Comparison of ENCODE assay signal across 15 cellular contexts in the genomic region with DNA sequence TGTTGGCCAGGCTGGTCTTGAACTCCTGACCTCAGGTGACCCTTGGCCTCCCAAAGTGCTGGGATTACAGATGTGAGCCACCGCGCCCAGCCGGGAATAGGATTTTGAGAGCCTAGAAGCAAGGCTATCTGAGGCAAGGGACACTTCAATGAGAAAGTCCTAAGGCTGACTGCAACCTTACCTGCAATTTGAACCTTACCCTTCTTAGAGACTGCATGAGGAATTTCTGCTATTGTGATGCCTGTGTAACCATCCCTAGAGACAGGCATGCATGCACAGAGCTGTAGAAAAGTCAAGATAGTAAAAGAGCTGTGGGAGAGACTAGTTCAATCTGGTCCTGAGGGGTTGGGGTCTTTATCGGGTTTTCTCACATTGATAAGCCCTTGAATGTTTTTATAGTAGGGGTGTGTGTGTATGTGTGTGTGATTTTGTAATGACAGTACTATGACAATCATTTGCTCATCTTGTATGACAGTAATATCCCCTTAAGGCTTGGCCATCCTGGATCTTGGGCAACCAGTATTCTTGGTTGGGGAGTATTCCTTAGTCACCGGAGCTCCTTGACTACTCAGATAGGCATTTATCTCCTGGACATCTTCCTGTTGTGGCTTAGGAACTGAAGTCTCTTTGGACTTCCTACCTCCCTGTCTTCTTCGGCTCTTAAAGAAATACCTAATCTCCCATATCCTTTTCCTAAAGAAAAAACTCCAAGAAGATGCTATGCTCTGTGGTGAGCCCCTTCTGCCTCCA. TPM values are rescaled to one million over a fixed set of nuclear protein-coding genes. Genes with fewer than 3 reads are reported as not detected.
DNase-seq lines count a peak whose midpoint lies in the region; ATAC-seq and TF ChIP-seq lines count a peak whose summit lies in the region.
"Had no signal": no experiment of that assay in that cellular context is flagged by ENCODE, and none has a peak within 500 bp of the region (broad histone marks: within the 10 kb centered on the region; RNA-seq: fewer than 3 reads in every experiment).

No MANE protein-coding gene starts in this region.

- H3K9me3 ChIP-seq in colonic mucosa (no peaks in the 10 kb centered on the region), BE2C (no peaks in the 10 kb centered on the region)
- H3K9me3 ChIP-seq: BLaER1, left lung had no signal

- peaks cover 6% of the 10 kb centered on the region for H3K4me1 Mint-ChIP-seq in type B pancreatic cell (ENCODE audit: unreplicated experiment)
- H3K4me1 Mint-ChIP-seq: IgD-negative memory B cell had no signal

- peak overlapping the region; percentile 81 to 97 for H3K27ac Mint-ChIP-seq in activated naive CD4-positive, alpha-beta T cell treated with anti-CD3 and anti-CD28 coated beads, Interleukin-2, amount 50 U/mL, for 72 hours
- H3K27ac Mint-ChIP-seq in type B pancreatic cell: peak overlapping the region; percentile 34
- H3K27ac Mint-ChIP-seq: IgD-negative memory B cell had no signal

- no peak for ATAC-seq in activated naive CD4-positive, alpha-beta T cell treated with anti-CD3 and anti-CD28 coated beads, Interleukin-2, amount 50 U/mL, for 72 hours

- peaks cover 11 to 17% of the 10 kb centered on the region in 2 donors for H3K36me3 Mint-ChIP-seq in activated naive CD4-positive, alpha-beta T cell treated with anti-CD3 and anti-CD28 coated beads, Interleukin-2, amount 50 U/mL, for 72 hours
- peaks cover 5% of the 10 kb centered on the region for H3K36me3 Mint-ChIP-seq in type B pancreatic cell

- H3K27me3 ChIP-seq in colonic mucosa (no peaks in the 10 kb centered on the region), BE2C (no peaks in the 10 kb centered on the region)
- H3K27me3 ChIP-seq: BLaER1, left lung had no signal

- no peaks in the 10 kb centered on the region for H3K9me3 Mint-ChIP-seq in activated naive CD4-positive, alpha-beta T cell treated with anti-CD3 and anti-CD28 coated beads, Interleukin-2, amount 50 U/mL, for 72 hours
- no peaks in the 10 kb centered on the region for H3K9me3 Mint-ChIP-seq in type B pancreatic cell
- H3K9me3 Mint-ChIP-seq: IgD-negative memory B cell had no signal

- TF ChIP-seq CTCF in type B pancreatic cell (conservative IDR thresholded peaks at IDR 0.05): no peak
- no peak for TF ChIP-seq CTCF in colonic mucosa (IDR thresholded peaks at IDR 0.05)
- TF ChIP-seq CTCF in BE2C (IDR thresholded peaks at IDR 0.05; ENCODE audit: low read depth, low read length): no peak

- H3K36me3 ChIP-seq in colonic mucosa (no peaks in the 10 kb centered on the region), BE2C (peaks cover 12% of the 10 kb centered on the region)

- no peak overlapping the region for H3K27ac ChIP-seq in colonic mucosa
- H3K27ac ChIP-seq: BLaER1, left lung had no signal

- intact Hi-C loops in colonic mucosa (cut with DNase I): no loop called here

- H3K4me1 ChIP-seq in colonic mucosa (no peaks in the 10 kb centered on the region), BE2C (no peaks in the 10 kb centered on the region)
- H3K4me1 ChIP-seq: BLaER1, left lung had no signal

- no peak overlapping the region for H3K4me3 ChIP-seq in colonic mucosa
- H3K4me3 ChIP-seq in BE2C (ENCODE audit: low read depth, low read length): no peak overlapping the region
- H3K4me3 ChIP-seq: BLaER1, left lung had no signal

- H3K4me3 Mint-ChIP-seq in type B pancreatic cell: no peak overlapping the region
- H3K4me3 Mint-ChIP-seq: IgD-negative memory B cell had no signal

- H3K27me3 Mint-ChIP-seq in type B pancreatic cell: peaks cover 10% of the 10 kb centered on the region
- H3K27me3 Mint-ChIP-seq: IgD-negative memory B cell had no signal

- DNase-seq in activated naive CD4-positive, alpha-beta T cell treated with anti-CD3 and anti-CD28 coated beads, Interleukin-2, amount 50 U/mL, for 72 hours (ENCODE audit: low spot score in 2 of 2): no peak
- DNase-seq in activated naive CD4-positive, alpha-beta T cell treated with anti-CD3 and anti-CD28 coated beads, Interleukin-2, amount 50 U/mL, for 16 hours: no peak
- DNase-seq in SW 1271 (lab: John Stamatoyannopoulos, UW): peak; percentile 19 to 20
- DNase-seq in hepatic stellate cell (ENCODE audit: low spot score): peak; percentile 48
- DNase-seq in type B pancreatic cell (ENCODE audit: extremely low spot score, unreplicated experiment): no peak
- DNase-seq in 8988T: no peak
- no peak for DNase-seq in colonic mucosa
- no peak for DNase-seq in BE2C
- DNase-seq: activated CD4-positive, alpha-beta T cell treated with anti-CD3 and anti-CD28 coated beads for 1 hour; activated naive CD4-positive, alpha-beta T cell treated with Interleukin-2 at 50 U/mL for 16 hours; left lung; NCI-H1694 treated with DMSO at 0.1 percent for 48 hours; NK-92 treated with Interleukin-12 subunit alpha and Interleukin-12 subunit beta, amount 100 ng/mL, for 24 hours had no signal

- H3K9ac ChIP-seq in colonic mucosa (ENCODE audit: low read depth in 2 of 2, low read length in 2 of 2): no peak overlapping the region
- H3K9ac ChIP-seq: BLaER1 had no signal

RNA-seq across cellular contexts. Expression of a gene that starts 11.2 kb away (rescaled TPM):
- 10 to 100 TPM in 1 of 2 donors, 1 to 10 TPM in 1; 9.3 to 42.5 TPM for total RNA-seq in activated naive CD4-positive, alpha-beta T cell treated with anti-CD3 and anti-CD28 coated beads, Interleukin-2, amount 50 U/mL, for 72 hours
- total RNA-seq in type B pancreatic cell (ENCODE audit: low replicate concordance): 4.8 and 12.2 TPM in 2 replicates
- total RNA-seq in colonic mucosa: 1 to 10 TPM; 1.6 to 8.5 TPM
- 12.4 TPM for polyA plus RNA-seq in BE2C (2012; ENCODE audit: insufficient read depth, insufficient read length, low read depth)

RNA-seq across cellular contexts. Expression of a gene that starts 42.6 kb away (rescaled TPM):
- under 1 TPM; 0.06 to 0.09 TPM for total RNA-seq in activated naive CD4-positive, alpha-beta T cell treated with anti-CD3 and anti-CD28 coated beads, Interleukin-2, amount 50 U/mL, for 72 hours
- total RNA-seq in type B pancreatic cell (ENCODE audit: low replicate concordance) (0.19 and 0.88 TPM in 2 replicates), colonic mucosa (under 1 TPM in 1 of 2 donors, not detected in 1; 0.64 TPM)
- polyA plus RNA-seq in BE2C (2012; ENCODE audit: insufficient read depth, insufficient read length, low read depth): not detected

Comparison
In these comparisons a context has a peak if more than half of its experiments do, and no peak if none do; other contexts are left out.
1. DNase-seq: peak in SW 1271 (2 of 2) and hepatic stellate cell (single experiment); none in activated naive CD4-positive, alpha-beta T cell treated with anti-CD3 and anti-CD28 coated beads, Interleukin-2, amount 50 U/mL, for 72 hours (0 of 2), activated naive CD4-positive, alpha-beta T cell treated with anti-CD3 and anti-CD28 coated beads, Interleukin-2, amount 50 U/mL, for 16 hours (single experiment), type B pancreatic cell (single experiment), 8988T (single experiment), colonic mucosa (single experiment) and BE2C (single experiment).